In the genomic region with DNA sequence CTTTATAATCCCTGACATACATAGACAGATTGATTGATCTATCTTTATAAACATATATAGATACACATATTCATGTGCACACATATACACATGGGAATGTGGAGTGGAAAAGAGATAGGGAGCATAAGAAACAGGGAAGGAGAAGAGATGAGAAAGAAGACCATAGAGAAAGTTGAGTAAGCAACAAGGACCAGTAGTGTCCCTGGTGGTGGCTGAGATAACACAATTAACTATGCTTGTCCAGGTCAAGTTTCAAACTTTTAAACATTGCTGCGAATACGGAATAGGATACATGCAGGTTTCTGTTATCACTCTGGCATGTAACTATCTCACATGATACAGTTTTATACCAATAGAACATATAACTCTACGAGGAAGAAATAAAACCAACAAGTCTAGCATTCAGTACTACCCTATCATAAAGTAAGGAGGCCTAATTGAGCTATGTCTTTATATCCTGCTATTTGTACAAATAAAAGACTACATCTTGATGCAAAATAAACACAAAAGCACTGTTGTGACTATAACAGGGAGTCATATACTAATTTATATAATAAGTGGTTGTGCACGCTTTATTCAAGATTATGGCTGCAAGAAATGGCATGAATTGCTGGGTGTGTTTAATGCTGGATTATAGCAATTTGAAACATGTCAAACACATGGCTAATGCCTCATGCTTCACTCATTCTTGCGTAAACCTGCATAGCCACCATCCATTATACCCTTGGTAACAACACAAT, we compare ENCODE assay signal across 11 cellular contexts. TPM values are rescaled to one million over a fixed set of nuclear protein-coding genes. Genes with fewer than 3 reads are reported as not detected.
A peak's percentile ranks its signal among the peaks of the same experiment; 100 is the strongest.
DNase-seq lines count a peak whose midpoint lies in the region; ATAC-seq, FAIRE-seq and TF ChIP-seq lines count a peak whose summit lies in the region.
"Had no signal": no experiment of that assay in that cellular context is flagged by ENCODE, and none has a peak within 500 bp of the region (broad histone marks: within the 10 kb centered on the region; RNA-seq: fewer than 3 reads in every experiment).

No MANE protein-coding gene starts in this region.

- TF ChIP-seq POLR2A in GM12892 (IDR thresholded peaks at IDR 0.05; ENCODE audit: low read depth, low read length) = no peak

- FAIRE-seq in small intestine (lab: Jason Lieb, UNC) = no peak
- no peak for FAIRE-seq in GM12892 (lab: Jason Lieb, UNC)

- no peaks in the 10 kb centered on the region for H3K27me3 ChIP-seq in small intestine (ENCODE audit: control insufficient read depth in 2 of 2, insufficient read depth in 2 of 2, low read length in 2 of 2)

- no peak overlapping the region for H3K27ac ChIP-seq in small intestine (ENCODE audit: low read depth in 1 of 2, low read length in 1 of 2)

- H3K4me3 ChIP-seq in epithelial cell of proximal tubule (ENCODE audit: low read depth, low read length) = no peak overlapping the region
- no peak overlapping the region for H3K4me3 ChIP-seq in small intestine (ENCODE audit: low read depth in 1 of 2, low read length in 2 of 2)

- WGBS in small intestine, 3 donors = 68 to 75% (median 73%) methylated on average over 5 of the region's 5 CpGs

- no peak for ATAC-seq in stimulated activated naive CD8-positive, alpha-beta T cell treated with anti-CD3 and anti-CD28 coated beads, Interleukin-15, Interleukin-2, amounts not matched to agents 100 U/mL and 50 U/mL, for 24 hours

- peak; percentile 36 for DNase-seq in NCI-H2171 treated with DMSO at 0.1 percent for 48 hours (lab: John Stamatoyannopoulos, UW)
- no peak for DNase-seq in NCI-H2171 (lab: John Stamatoyannopoulos, UW)
- peak; percentile 85 for DNase-seq in NCI-H2081 treated with DMSO at 0.1 percent for 48 hours (lab: John Stamatoyannopoulos, UW)
- DNase-seq in epithelial cell of proximal tubule (ENCODE audit: low read depth) = no peak
- DNase-seq in small intestine = peak; percentile 14
- no peak for DNase-seq in SW480 (ENCODE audit: low spot score)
- DNase-seq in stimulated activated naive CD8-positive, alpha-beta T cell treated with anti-CD3 and anti-CD28 coated beads, Interleukin-15, Interleukin-2, amounts not matched to agents 100 U/mL and 50 U/mL, for 24 hours = no peak
- DNase-seq in GM12892 (ENCODE audit: insufficient read length) = no peak
- DNase-seq: activated naive CD4-positive, alpha-beta T cell treated with anti-CD3 and anti-CD28 coated beads for 36 hours; AML-193; T-helper 2 cell had no signal

- H3K4me1 ChIP-seq in small intestine (ENCODE audit: control insufficient read depth in 2 of 2, insufficient read depth in 1 of 2, low read depth in 1 of 2, low read length in 1 of 2) = no peaks in the 10 kb centered on the region

- no peaks in the 10 kb centered on the region for H3K36me3 ChIP-seq in small intestine (ENCODE audit: control insufficient read depth in 2 of 2, insufficient read depth in 2 of 2, low read length in 2 of 2)

- H3K9me3 ChIP-seq in small intestine (ENCODE audit: control insufficient read depth, low read depth) = no peaks in the 10 kb centered on the region

- peak; percentile 54 for TF ChIP-seq CTCF in epithelial cell of proximal tubule (conservative IDR thresholded peaks at IDR 0.05; ENCODE audit: low read depth, low read length)

RNA-seq across cellular contexts. Expression of a gene that starts 8.0 kb away (rescaled TPM):
- 0.06 and 0.22 TPM in 2 replicates for total RNA-seq in epithelial cell of proximal tubule
- 1 to 10 TPM; 1.7 to 4.3 (median 2.9) TPM for polyA plus RNA-seq in small intestine
- polyA plus RNA-seq in GM12892 (2012; ENCODE audit: missing spikeins) = 0.47 TPM
- total RNA-seq: activated naive CD4-positive, alpha-beta T cell treated with anti-CD3 and anti-CD28 coated beads for 36 hours had no signal

Comparison
In these comparisons a context has a peak if more than half of its experiments do, and no peak if none do; other contexts are left out.
1. DNase-seq: peak in NCI-H2171 treated with DMSO at 0.1 percent for 48 hours (single experiment), NCI-H2081 treated with DMSO at 0.1 percent for 48 hours (single experiment) and small intestine (single experiment); none in NCI-H2171 (single experiment), epithelial cell of proximal tubule (single experiment), SW480 (single experiment), stimulated activated naive CD8-positive, alpha-beta T cell treated with anti-CD3 and anti-CD28 coated beads, Interleukin-15, Interleukin-2, amounts not matched to agents 100 U/mL and 50 U/mL, for 24 hours (single experiment) and GM12892 (single experiment).